In the genomic region with DNA sequence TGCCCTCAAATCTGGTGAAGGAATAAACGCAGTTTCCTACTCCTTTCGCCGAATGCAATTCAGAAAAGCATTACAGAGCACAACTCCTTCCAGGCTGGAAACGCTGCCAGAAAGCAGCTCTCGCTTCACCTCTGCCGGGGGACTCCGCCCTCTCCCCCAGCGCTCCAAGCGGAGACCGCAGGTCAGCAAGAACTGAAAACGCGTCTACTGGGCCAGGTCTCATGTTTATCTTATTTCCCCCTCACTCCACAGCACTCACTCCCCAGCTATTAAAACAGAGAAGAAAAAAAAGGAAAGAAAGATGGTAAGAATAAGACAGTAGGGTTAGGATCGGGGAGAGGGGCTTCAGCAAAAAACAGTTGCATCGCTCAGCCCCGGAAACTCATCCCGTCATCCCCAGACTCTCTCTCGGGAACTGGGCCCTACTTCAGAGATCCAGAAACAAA, we compare ENCODE assay signal across 7 cellular contexts. TPM values are rescaled to one million over a fixed set of nuclear protein-coding genes. Genes with fewer than 3 reads are reported as not detected.
DNase-seq lines count a peak whose midpoint lies in the region; ATAC-seq, FAIRE-seq and TF ChIP-seq lines count a peak whose summit lies in the region.

No MANE protein-coding gene starts in this region.

- H4K20me1 ChIP-seq in smooth muscle cell (ENCODE audit: low read depth), result peaks cover 13% of the 10 kb centered on the region

- H3K79me2 ChIP-seq in smooth muscle cell (ENCODE audit: low read depth), result peaks cover 17% of the 10 kb centered on the region

- intact Hi-C loops in breast epithelium (cut with DNase I; ENCODE audit: low total_unique reads), result no loop called here

- H3K27ac ChIP-seq in WERI-Rb-1, result peak overlapping the region; percentile 100
- H3K27ac ChIP-seq in breast epithelium, result peak overlapping the region; percentile 97 to 99
- H3K27ac ChIP-seq in smooth muscle cell (ENCODE audit: low read depth), result peak overlapping the region; percentile 95

- WGBS in smooth muscle cell (ENCODE audit: low lambda C conversion rate), result under 1% methylated on average over 17 of the region's 17 CpGs

- H3K4me2 ChIP-seq in smooth muscle cell, result peak overlapping the region; percentile 90

- no peaks in the 10 kb centered on the region for H3K27me3 ChIP-seq in WERI-Rb-1 (ENCODE audit: insufficient read depth, low read depth, severe bottlenecking)
- H3K27me3 ChIP-seq in breast epithelium, result no peaks in the 10 kb centered on the region
- no peaks in the 10 kb centered on the region for H3K27me3 ChIP-seq in smooth muscle cell (ENCODE audit: low read depth)

- peak; percentile 38 for ATAC-seq in HG03064 (IDR thresholded peaks at IDR 0.05; ENCODE audit: low read depth, unreplicated experiment)

- no peak for TF ChIP-seq POLR2A in breast epithelium (IDR thresholded peaks at IDR 0.05)

- H3K4me1 ChIP-seq in breast epithelium (peaks cover 0 to 5% of the 10 kb centered on the region in 2 donors), smooth muscle cell (ENCODE audit: low read depth) (peaks cover 22% of the 10 kb centered on the region)

- H2AFZ ChIP-seq in smooth muscle cell (ENCODE audit: low read depth), result peak overlapping the region; percentile 90

- H3K9ac ChIP-seq in smooth muscle cell (ENCODE audit: low read depth), result peak overlapping the region; percentile 76

- DNase-seq in GM18507 (ENCODE audit: extremely low spot score, insufficient read length, low read depth), result peak; percentile 44
- DNase-seq in NCI-H2196 (lab: John Stamatoyannopoulos, UW; ENCODE audit: unreplicated experiment), result peak; percentile 72
- peak; percentile 85 for DNase-seq in WERI-Rb-1
- DNase-seq in breast epithelium (ENCODE audit: low spot score in 2 of 2), result peak; percentile 78 to 86
- peak; percentile 64 for DNase-seq in iPS-NIHi7 (ENCODE audit: extremely low spot score)
- DNase-seq in smooth muscle cell (lab: John Stamatoyannopoulos, UW; ENCODE audit: unreplicated experiment), result peak; percentile 43

- H3K36me3 ChIP-seq in WERI-Rb-1 (peaks cover 16% of the 10 kb centered on the region), breast epithelium (no peaks in the 10 kb centered on the region), smooth muscle cell (ENCODE audit: low read depth) (no peaks in the 10 kb centered on the region)

- FAIRE-seq in GM18507 (lab: Jason Lieb, UNC), result peak; percentile 88

- TF ChIP-seq CTCF in WERI-Rb-1 (IDR thresholded peaks at IDR 0.05; ENCODE audit: low read depth, low read length) (peak; percentile 24; the same call in 1 of the 2 replicates), breast epithelium (IDR thresholded peaks at IDR 0.05) (no peak), smooth muscle cell (IDR thresholded peaks at IDR 0.05; ENCODE audit: borderline replicate concordance, insufficient read depth, poor library complexity, severe bottlenecking) (no peak)

- H3F3A ChIP-seq in smooth muscle cell (ENCODE audit: low read depth), result peaks cover 19% of the 10 kb centered on the region

- H3K4me3 ChIP-seq in WERI-Rb-1 (ENCODE audit: low read depth, low read length) (peak overlapping the region; percentile 75), breast epithelium (peak overlapping the region; percentile 86 to 97 (median 95)), smooth muscle cell (peak overlapping the region; percentile 97)

- no peaks in the 10 kb centered on the region for H3K9me3 ChIP-seq in WERI-Rb-1 (ENCODE audit: severe bottlenecking)
- H3K9me3 ChIP-seq in breast epithelium, result no peaks in the 10 kb centered on the region
- no peaks in the 10 kb centered on the region for H3K9me3 ChIP-seq in smooth muscle cell (replicated peaks; ENCODE audit: low read depth)

RNA-seq across cellular contexts. Expression of gene RCOR3, which starts 0.8 kb away (rescaled TPM):
- total RNA-seq in breast epithelium, result 100 to 1,000 TPM in 1 of 3 donors, 10 to 100 TPM in 2; 45.9 to 107 (median 62.6) TPM
- 27.7 and 32.5 TPM in 2 replicates for total RNA-seq in smooth muscle cell
- 22.0 and 22.5 TPM in 2 replicates for polyA plus RNA-seq in smooth muscle cell

Comparison
In these comparisons a context has a peak if more than half of its experiments do, and no peak if none do; other contexts are left out.
1. Peak in every context shown above with its lines: DNase-seq, ATAC-seq, H3K4me3 ChIP-seq and H3K27ac ChIP-seq.